Comparison of ENCODE assay signal across 1 cellular context in genomic region chr15:69026355-69026754, GRCh38.
A peak's percentile ranks its signal among the peaks of the same experiment; 100 is the strongest.
TF ChIP-seq lines count a peak whose summit lies in the region.

No MANE protein-coding gene starts in this region.

TF ChIP-seq in HepG2, 621 proteins besides CTCF, POLR2A, EP300 and RAD21:
- TF ChIP-seq, protein P1, sequence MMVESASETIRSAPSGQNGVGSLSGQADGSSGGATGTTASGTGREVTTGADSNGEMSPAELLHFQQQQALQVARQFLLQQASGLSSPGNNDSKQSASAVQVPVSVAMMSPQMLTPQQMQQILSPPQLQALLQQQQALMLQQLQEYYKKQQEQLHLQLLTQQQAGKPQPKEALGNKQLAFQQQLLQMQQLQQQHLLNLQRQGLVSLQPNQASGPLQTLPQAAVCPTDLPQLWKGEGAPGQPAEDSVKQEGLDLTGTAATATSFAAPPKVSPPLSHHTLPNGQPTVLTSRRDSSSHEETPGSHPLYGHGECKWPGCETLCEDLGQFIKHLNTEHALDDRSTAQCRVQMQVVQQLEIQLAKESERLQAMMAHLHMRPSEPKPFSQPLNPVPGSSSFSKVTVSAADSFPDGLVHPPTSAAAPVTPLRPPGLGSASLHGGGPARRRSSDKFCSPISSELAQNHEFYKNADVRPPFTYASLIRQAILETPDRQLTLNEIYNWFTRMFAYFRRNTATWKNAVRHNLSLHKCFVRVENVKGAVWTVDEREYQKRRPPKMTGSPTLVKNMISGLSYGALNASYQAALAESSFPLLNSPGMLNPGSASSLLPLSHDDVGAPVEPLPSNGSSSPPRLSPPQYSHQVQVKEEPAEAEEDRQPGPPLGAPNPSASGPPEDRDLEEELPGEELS (CRISPR knock-in tag; IDR thresholded peaks at IDR 0.05): no peak
- no peak for TF ChIP-seq HNRNPL (IDR thresholded peaks at IDR 0.05; ENCODE audit: low read depth, low read length)
- TF ChIP-seq MTA1 (CRISPR knock-in tag; IDR thresholded peaks at IDR 0.05; ENCODE audit: borderline replicate concordance): no peak
- peak; percentile 14 to 48; a peak in 2 of 4 replicates for TF ChIP-seq MAFK (conservative IDR thresholded peaks at IDR 0.05 in 1 of 2, IDR thresholded peaks at IDR 0.05 in 1 of 2; ENCODE audit: low read length in 2 of 2)
- TF ChIP-seq POLR2AphosphoS5 (IDR thresholded peaks at IDR 0.05; ENCODE audit: low read depth, low read length): no peak
- no peak for TF ChIP-seq RARA (CRISPR knock-in tag; IDR thresholded peaks at IDR 0.05)
- TF ChIP-seq, protein P2, sequence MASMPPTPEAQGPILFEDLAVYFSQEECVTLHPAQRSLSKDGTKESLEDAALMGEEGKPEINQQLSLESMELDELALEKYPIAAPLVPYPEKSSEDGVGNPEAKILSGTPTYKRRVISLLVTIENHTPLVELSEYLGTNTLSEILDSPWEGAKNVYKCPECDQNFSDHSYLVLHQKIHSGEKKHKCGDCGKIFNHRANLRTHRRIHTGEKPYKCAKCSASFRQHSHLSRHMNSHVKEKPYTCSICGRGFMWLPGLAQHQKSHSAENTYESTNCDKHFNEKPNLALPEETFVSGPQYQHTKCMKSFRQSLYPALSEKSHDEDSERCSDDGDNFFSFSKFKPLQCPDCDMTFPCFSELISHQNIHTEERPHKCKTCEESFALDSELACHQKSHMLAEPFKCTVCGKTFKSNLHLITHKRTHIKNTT (CRISPR knock-in tag; IDR thresholded peaks at IDR 0.05): no peak
- TF ChIP-seq CREB3 (CRISPR knock-in tag; IDR thresholded peaks at IDR 0.05): no peak
- TF ChIP-seq, protein P3, sequence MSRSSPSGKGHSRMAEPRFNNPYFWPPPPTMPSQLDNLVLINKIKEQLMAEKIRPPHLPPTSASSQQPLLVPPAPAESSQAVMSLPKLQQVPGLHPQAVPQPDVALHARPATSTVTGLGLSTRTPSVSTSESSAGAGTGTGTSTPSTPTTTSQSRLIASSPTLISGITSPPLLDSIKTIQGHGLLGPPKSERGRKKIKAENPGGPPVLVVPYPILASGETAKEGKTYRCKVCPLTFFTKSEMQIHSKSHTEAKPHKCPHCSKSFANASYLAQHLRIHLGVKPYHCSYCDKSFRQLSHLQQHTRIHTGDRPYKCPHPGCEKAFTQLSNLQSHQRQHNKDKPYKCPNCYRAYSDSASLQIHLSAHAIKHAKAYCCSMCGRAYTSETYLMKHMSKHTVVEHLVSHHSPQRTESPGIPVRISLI (CRISPR knock-in tag; IDR thresholded peaks at IDR 0.05; ENCODE audit: borderline replicate concordance): no peak
- no peak for TF ChIP-seq AHR (CRISPR knock-in tag; IDR thresholded peaks at IDR 0.05)
- TF ChIP-seq KAT2B (IDR thresholded peaks at IDR 0.05; ENCODE audit: borderline replicate concordance, low read depth, low read length): no peak
- peak; percentile 79 for TF ChIP-seq NFE2L2 (IDR thresholded peaks at IDR 0.05; ENCODE audit: low read length)
- no peak for TF ChIP-seq ZBTB39 (CRISPR knock-in tag; IDR thresholded peaks at IDR 0.05)
- peak; percentile 61; the same call in 1 of the 2 replicates for TF ChIP-seq NFE2 (CRISPR knock-in tag; IDR thresholded peaks at IDR 0.05)
- TF ChIP-seq ZFP90 (CRISPR knock-in tag; IDR thresholded peaks at IDR 0.05; ENCODE audit: borderline replicate concordance): no peak
- TF ChIP-seq ZNF550 (CRISPR knock-in tag; IDR thresholded peaks at IDR 0.05; ENCODE audit: borderline replicate concordance): no peak
- TF ChIP-seq PCBP2 (optimal IDR thresholded peaks at IDR 0.05; ENCODE audit: low read depth, low read length, poor library complexity, severe bottlenecking): no peak
